ENCODE assay signal across 1 cellular context in the genomic region with DNA sequence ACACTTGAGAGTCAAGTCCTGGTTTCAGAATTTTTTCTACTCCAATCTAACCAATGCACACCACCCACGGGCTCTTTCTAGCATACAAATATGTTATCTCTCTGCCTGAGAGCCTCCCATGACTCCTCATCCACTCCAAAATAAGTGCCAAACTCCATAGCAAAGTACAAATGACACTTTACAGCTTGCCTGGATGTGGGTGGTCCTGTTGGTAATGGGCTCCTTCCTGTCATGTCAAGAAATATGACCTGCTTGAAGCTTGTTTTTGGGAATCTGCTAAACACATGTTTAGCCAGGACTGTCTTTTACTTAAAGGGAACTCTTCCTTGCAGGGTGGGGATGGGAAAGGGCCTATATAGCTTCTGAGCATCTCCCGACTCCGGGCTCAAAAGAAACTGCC.
TF ChIP-seq lines count a peak whose summit lies in the region.

No MANE protein-coding gene starts in this region.

TF ChIP-seq in SK-N-SH treated with all-trans-retinoic acid at 6 μM for 48 hours, 23 proteins besides CTCF, POLR2A, EP300 and RAD21 (continued from another document):
- TF ChIP-seq, protein P1, sequence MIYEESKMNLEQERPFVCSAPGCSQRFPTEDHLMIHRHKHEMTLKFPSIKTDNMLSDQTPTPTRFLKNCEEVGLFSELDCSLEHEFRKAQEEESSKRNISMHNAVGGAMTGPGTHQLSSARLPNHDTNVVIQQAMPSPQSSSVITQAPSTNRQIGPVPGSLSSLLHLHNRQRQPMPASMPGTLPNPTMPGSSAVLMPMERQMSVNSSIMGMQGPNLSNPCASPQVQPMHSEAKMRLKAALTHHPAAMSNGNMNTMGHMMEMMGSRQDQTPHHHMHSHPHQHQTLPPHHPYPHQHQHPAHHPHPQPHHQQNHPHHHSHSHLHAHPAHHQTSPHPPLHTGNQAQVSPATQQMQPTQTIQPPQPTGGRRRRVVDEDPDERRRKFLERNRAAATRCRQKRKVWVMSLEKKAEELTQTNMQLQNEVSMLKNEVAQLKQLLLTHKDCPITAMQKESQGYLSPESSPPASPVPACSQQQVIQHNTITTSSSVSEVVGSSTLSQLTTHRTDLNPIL (CRISPR knock-in tag; IDR thresholded peaks at IDR 0.05; ENCODE audit: low read depth), result no peak
- TF ChIP-seq, protein P2, sequence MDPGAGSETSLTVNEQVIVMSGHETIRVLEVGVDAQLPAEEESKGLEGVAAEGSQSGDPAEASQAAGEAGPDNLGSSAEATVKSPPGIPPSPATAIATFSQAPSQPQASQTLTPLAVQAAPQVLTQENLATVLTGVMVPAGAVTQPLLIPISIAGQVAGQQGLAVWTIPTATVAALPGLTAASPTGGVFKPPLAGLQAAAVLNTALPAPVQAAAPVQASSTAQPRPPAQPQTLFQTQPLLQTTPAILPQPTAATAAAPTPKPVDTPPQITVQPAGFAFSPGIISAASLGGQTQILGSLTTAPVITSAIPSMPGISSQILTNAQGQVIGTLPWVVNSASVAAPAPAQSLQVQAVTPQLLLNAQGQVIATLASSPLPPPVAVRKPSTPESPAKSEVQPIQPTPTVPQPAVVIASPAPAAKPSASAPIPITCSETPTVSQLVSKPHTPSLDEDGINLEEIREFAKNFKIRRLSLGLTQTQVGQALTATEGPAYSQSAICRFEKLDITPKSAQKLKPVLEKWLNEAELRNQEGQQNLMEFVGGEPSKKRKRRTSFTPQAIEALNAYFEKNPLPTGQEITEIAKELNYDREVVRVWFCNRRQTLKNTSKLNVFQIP (CRISPR knock-in tag; IDR thresholded peaks at IDR 0.05; ENCODE audit: borderline replicate concordance, low read depth), result no peak
- TF ChIP-seq ESRRG (CRISPR knock-in tag; IDR thresholded peaks at IDR 0.05) (no peak), ARNTL (CRISPR knock-in tag; IDR thresholded peaks at IDR 0.05; ENCODE audit: borderline replicate concordance, low read depth) (no peak), ISL1 (CRISPR knock-in tag; IDR thresholded peaks at IDR 0.05) (no peak), BACH2 (CRISPR knock-in tag; IDR thresholded peaks at IDR 0.05; ENCODE audit: borderline replicate concordance) (no peak), ZC3H10 (CRISPR knock-in tag; IDR thresholded peaks at IDR 0.05) (no peak)
